14 cellular contexts compared by ENCODE assay signal in genomic region chr15:79102595-79102994, GRCh38. TPM values are rescaled to one million over a fixed set of nuclear protein-coding genes. Genes with fewer than 3 reads are reported as not detected.
A peak's percentile ranks its signal among the peaks of the same experiment; 100 is the strongest.
DNase-seq lines count a peak whose midpoint lies in the region; TF ChIP-seq lines count a peak whose summit lies in the region.
"Had no signal": no experiment of that assay in that cellular context is flagged by ENCODE, and none has a peak within 500 bp of the region (broad histone marks: within the 10 kb centered on the region; RNA-seq: fewer than 3 reads in every experiment).

No MANE protein-coding gene starts in this region.

- no peak overlapping the region for H3K27ac Mint-ChIP-seq in activated T-helper 1 cell treated with anti-CD3 and anti-CD28 coated beads, Interleukin-12 subunit alpha, Interleukin-12 subunit beta, Interleukin-2, Interleukin-4 antibody, amounts not matched to agents 30 ng/mL and 10 ng/mL and 1 ng/mL, durations not matched to agents 14 hours and 24 hours and 36 hours
- H3K27ac Mint-ChIP-seq: CD4-positive, CD25-positive, alpha-beta regulatory T cell; CD8-positive, alpha-beta memory T cell; GM23338 had no signal

- CTCF ChIA-PET in A673 (lab: Charles Lee), result no interaction called here

- TF ChIP-seq CTCF in A673 (conservative IDR thresholded peaks at IDR 0.05; ENCODE audit: low read depth, low read length) (0 out of 2 replicates have a peak, but pooled peaks have one; percentile 6), vagina (IDR thresholded peaks at IDR 0.05) (no peak)

- DNase-seq in A673 (ENCODE audit: low spot score) (no peak), ecto neural progenitor cell (ENCODE audit: low spot score) (peak; percentile 29), vagina (ENCODE audit: extremely low spot score in 2 of 2) (peak; percentile 34 to 61), NCI-H2171 (lab: John Stamatoyannopoulos, UW) (no peak)
- peak; percentile 0 for DNase-seq in stimulated activated CD8-positive, alpha-beta memory T cell treated with anti-CD3 and anti-CD28 coated beads, Interleukin-4, amount 100 ng/mL, for 48 hours
- DNase-seq in activated T-helper 1 cell treated with anti-CD3 and anti-CD28 coated beads, Interleukin-12 subunit alpha, Interleukin-12 subunit beta, Interleukin-2, Interleukin-4 antibody, amounts not matched to agents 30 ng/mL and 10 ng/mL and 1 ng/mL, durations not matched to agents 14 hours and 24 hours and 36 hours (ENCODE audit: low spot score), result no peak
- DNase-seq: ACHN; BE2C; C1 segment of cervical spinal cord; CD4-positive, CD25-positive, alpha-beta regulatory T cell; CD8-positive, alpha-beta memory T cell; COR-L47; HCEC 1CT had no signal

- H3K4me1 ChIP-seq in A673 (ENCODE audit: insufficient read depth, low read length, poor library complexity, severe bottlenecking), result peaks cover 3% of the 10 kb centered on the region
- no peaks in the 10 kb centered on the region for H3K4me1 ChIP-seq in vagina
- H3K4me1 ChIP-seq: BE2C had no signal

- H3K27me3 ChIP-seq in A673 (replicated peaks; ENCODE audit: insufficient read depth, low read depth, low read length, poor library complexity) (peaks cover 61% of the 10 kb centered on the region), vagina (no peaks in the 10 kb centered on the region)

- peaks cover 21% of the 10 kb centered on the region for H3K27me3 Mint-ChIP-seq in activated T-helper 1 cell treated with anti-CD3 and anti-CD28 coated beads, Interleukin-12 subunit alpha, Interleukin-12 subunit beta, Interleukin-2, Interleukin-4 antibody, amounts not matched to agents 30 ng/mL and 10 ng/mL and 1 ng/mL, durations not matched to agents 14 hours and 24 hours and 36 hours (ENCODE audit: insufficient read depth)

- no peaks in the 10 kb centered on the region for H3K9me3 ChIP-seq in A673 (ENCODE audit: low read depth, low read length, poor library complexity, severe bottlenecking)
- H3K9me3 ChIP-seq in vagina, result no peaks in the 10 kb centered on the region
- H3K9me3 ChIP-seq: BE2C had no signal

- POLR2A ChIA-PET in A673 (lab: Charles Lee; ENCODE audit: low non-redundant PET), result no interaction called here

- BruUV-seq in A673 (replicated peaks; lab: Mats Ljungman, UMichigan), result no TSS peak

- intact Hi-C loops in A673 (cut with micrococcal nuclease; ENCODE audit: unreplicated experiment), result no loop called here
- intact Hi-C loops in vagina (cut with DNase I), result no loop called here
- intact Hi-C loops in activated T-helper 1 cell treated with anti-CD3 and anti-CD28 coated beads, Interleukin-12 subunit alpha, Interleukin-12 subunit beta, Interleukin-2, Interleukin-4 antibody, amounts not matched to agents 30 ng/mL and 10 ng/mL and 1 ng/mL, durations not matched to agents 14 hours and 24 hours and 36 hours (cut with micrococcal nuclease), result no loop called here

- H3K9me3 Mint-ChIP-seq in activated T-helper 1 cell treated with anti-CD3 and anti-CD28 coated beads, Interleukin-12 subunit alpha, Interleukin-12 subunit beta, Interleukin-2, Interleukin-4 antibody, amounts not matched to agents 30 ng/mL and 10 ng/mL and 1 ng/mL, durations not matched to agents 14 hours and 24 hours and 36 hours, result no peaks in the 10 kb centered on the region
- H3K9me3 Mint-ChIP-seq: GM23338 had no signal

- H3K4me1 Mint-ChIP-seq in activated T-helper 1 cell treated with anti-CD3 and anti-CD28 coated beads, Interleukin-12 subunit alpha, Interleukin-12 subunit beta, Interleukin-2, Interleukin-4 antibody, amounts not matched to agents 30 ng/mL and 10 ng/mL and 1 ng/mL, durations not matched to agents 14 hours and 24 hours and 36 hours (ENCODE audit: low read depth), result peaks cover 9% of the 10 kb centered on the region
- H3K4me1 Mint-ChIP-seq: CD4-positive, CD25-positive, alpha-beta regulatory T cell; CD8-positive, alpha-beta memory T cell; GM23338 had no signal

- H3K4me3 ChIP-seq in A673 (ENCODE audit: low read depth, low read length, poor library complexity, severe bottlenecking), result no peak overlapping the region
- no peak overlapping the region for H3K4me3 ChIP-seq in vagina
- H3K4me3 ChIP-seq: GM23338 had no signal

- H3K27ac ChIP-seq in A673 (ENCODE audit: low read depth, low read length, poor library complexity, severe bottlenecking) (no peak overlapping the region), vagina (no peak overlapping the region)

- H3K36me3 ChIP-seq in A673 (ENCODE audit: insufficient read depth, low read length, poor library complexity, severe bottlenecking) (no peaks in the 10 kb centered on the region), vagina (no peaks in the 10 kb centered on the region)
- H3K36me3 ChIP-seq: BE2C had no signal

- H3K36me3 Mint-ChIP-seq in activated T-helper 1 cell treated with anti-CD3 and anti-CD28 coated beads, Interleukin-12 subunit alpha, Interleukin-12 subunit beta, Interleukin-2, Interleukin-4 antibody, amounts not matched to agents 30 ng/mL and 10 ng/mL and 1 ng/mL, durations not matched to agents 14 hours and 24 hours and 36 hours (ENCODE audit: low read depth), result no peaks in the 10 kb centered on the region
- H3K36me3 Mint-ChIP-seq: CD4-positive, CD25-positive, alpha-beta regulatory T cell; CD8-positive, alpha-beta memory T cell had no signal

- no peak for TF ChIP-seq POLR2A in vagina (IDR thresholded peaks at IDR 0.05)

- H3K4me3 Mint-ChIP-seq in activated T-helper 1 cell treated with anti-CD3 and anti-CD28 coated beads, Interleukin-12 subunit alpha, Interleukin-12 subunit beta, Interleukin-2, Interleukin-4 antibody, amounts not matched to agents 30 ng/mL and 10 ng/mL and 1 ng/mL, durations not matched to agents 14 hours and 24 hours and 36 hours, result no peak overlapping the region
- H3K4me3 Mint-ChIP-seq: CD4-positive, CD25-positive, alpha-beta regulatory T cell; CD8-positive, alpha-beta memory T cell; GM23338 had no signal

RNA-seq across cellular contexts. Expression of gene RASGRF1, which starts 12.0 kb away (rescaled TPM):
- total RNA-seq in A673 (2021), result 0.42 and 0.73 TPM in 2 replicates
- total RNA-seq in vagina, result not detected
- total RNA-seq in activated T-helper 1 cell treated with anti-CD3 and anti-CD28 coated beads, Interleukin-12 subunit alpha, Interleukin-12 subunit beta, Interleukin-2, Interleukin-4 antibody, amounts not matched to agents 30 ng/mL and 10 ng/mL and 1 ng/mL, durations not matched to agents 14 hours and 24 hours and 36 hours, result 0.10 TPM in 1 of 2 replicates, not detected in the other
- total RNA-seq: CD4-positive, CD25-positive, alpha-beta regulatory T cell; CD8-positive, alpha-beta memory T cell had no signal

Comparison
In these comparisons a context has a peak if more than half of its experiments do, and no peak if none do; other contexts are left out.
1. DNase-seq: peak in ecto neural progenitor cell (single experiment), stimulated activated CD8-positive, alpha-beta memory T cell treated with anti-CD3 and anti-CD28 coated beads, Interleukin-4, amount 100 ng/mL, for 48 hours (single experiment) and vagina (2 of 2); none in A673 (single experiment), activated T-helper 1 cell treated with anti-CD3 and anti-CD28 coated beads, Interleukin-12 subunit alpha, Interleukin-12 subunit beta, Interleukin-2, Interleukin-4 antibody, amounts not matched to agents 30 ng/mL and 10 ng/mL and 1 ng/mL, durations not matched to agents 14 hours and 24 hours and 36 hours (single experiment) and NCI-H2171 (single experiment).